Comparison of ENCODE assay signal across 8 cellular contexts in genomic region chr5:160175438-160176218, GRCh38. TPM values are rescaled to one million over a fixed set of nuclear protein-coding genes. Genes with fewer than 3 reads are reported as not detected.
DNase-seq lines count a peak whose midpoint lies in the region; ATAC-seq and TF ChIP-seq lines count a peak whose summit lies in the region.

No MANE protein-coding gene starts in this region.

- 9 to 14% methylated on average over 18 of the region's 18 CpGs for WGBS in aorta, 2 donors

- no peaks in the 10 kb centered on the region for H3K9me3 ChIP-seq in aorta (ENCODE audit: control insufficient read depth, low read length)

- no peaks in the 10 kb centered on the region for H3K36me3 ChIP-seq in aorta (ENCODE audit: control insufficient read depth in 1 of 2, insufficient read depth in 2 of 2, low read length in 1 of 2)

- TF ChIP-seq CTCF in natural killer cell (IDR thresholded peaks at IDR 0.05) (no peak), mesothelial cell of epicardium (IDR thresholded peaks at IDR 0.05; ENCODE audit: unreplicated experiment) (no peak)

- peak; percentile 50 to 52 for ATAC-seq in natural killer cell treated with Interleukin-12 subunit alpha and Interleukin-12 subunit beta and Interleukin-15 and Interleukin-18, amount 100 ng/mL, for 72 hours
- no peak for ATAC-seq in natural killer cell
- peak; percentile 75 for ATAC-seq in aorta (ENCODE audit: low FRiP score)

- no peak overlapping the region for H3K4me3 ChIP-seq in aorta (ENCODE audit: low read length in 2 of 2)

- H3K9me3 Mint-ChIP-seq in natural killer cell treated with Interleukin-12 subunit alpha and Interleukin-12 subunit beta and Interleukin-15 and Interleukin-18, amount 100 ng/mL, for 72 hours, result no peaks in the 10 kb centered on the region
- H3K9me3 Mint-ChIP-seq in natural killer cell (no peaks in the 10 kb centered on the region), mesothelial cell of epicardium (no peaks in the 10 kb centered on the region)
- no peaks in the 10 kb centered on the region for H3K9me3 Mint-ChIP-seq in activated T-cell treated with anti-CD3 and anti-CD28 coated beads, Interleukin-2, amount 50 U/mL, for 24 hours

- H3K27ac Mint-ChIP-seq in natural killer cell treated with Interleukin-12 subunit alpha and Interleukin-12 subunit beta and Interleukin-15 and Interleukin-18, amount 100 ng/mL, for 72 hours, result no peak overlapping the region
- no peak overlapping the region for H3K27ac Mint-ChIP-seq in natural killer cell
- H3K27ac Mint-ChIP-seq in mesothelial cell of epicardium, result peak overlapping the region; percentile 36
- H3K27ac Mint-ChIP-seq in activated T-cell treated with anti-CD3 and anti-CD28 coated beads, Interleukin-2, amount 50 U/mL, for 24 hours, result no peak overlapping the region

- H3K4me1 Mint-ChIP-seq in natural killer cell treated with Interleukin-12 subunit alpha and Interleukin-12 subunit beta and Interleukin-15 and Interleukin-18, amount 100 ng/mL, for 72 hours (ENCODE audit: low read depth in 2 of 2), result no peaks in the 10 kb centered on the region
- H3K4me1 Mint-ChIP-seq in natural killer cell, result no peaks in the 10 kb centered on the region
- peaks cover 29% of the 10 kb centered on the region for H3K4me1 Mint-ChIP-seq in mesothelial cell of epicardium
- no peaks in the 10 kb centered on the region for H3K4me1 Mint-ChIP-seq in activated T-cell treated with anti-CD3 and anti-CD28 coated beads, Interleukin-2, amount 50 U/mL, for 24 hours (ENCODE audit: low read depth)

- no peaks in the 10 kb centered on the region for H3K36me3 Mint-ChIP-seq in natural killer cell treated with Interleukin-12 subunit alpha and Interleukin-12 subunit beta and Interleukin-15 and Interleukin-18, amount 100 ng/mL, for 72 hours
- no peaks in the 10 kb centered on the region for H3K36me3 Mint-ChIP-seq in natural killer cell
- H3K36me3 Mint-ChIP-seq in mesothelial cell of epicardium, result no peaks in the 10 kb centered on the region
- no peaks in the 10 kb centered on the region for H3K36me3 Mint-ChIP-seq in activated T-cell treated with anti-CD3 and anti-CD28 coated beads, Interleukin-2, amount 50 U/mL, for 24 hours (ENCODE audit: low read depth)

- peaks cover 0 to 8% of the 10 kb centered on the region in 2 donors for H3K27me3 Mint-ChIP-seq in natural killer cell treated with Interleukin-12 subunit alpha and Interleukin-12 subunit beta and Interleukin-15 and Interleukin-18, amount 100 ng/mL, for 72 hours
- H3K27me3 Mint-ChIP-seq in natural killer cell (ENCODE audit: low read depth in 2 of 2), result no peaks in the 10 kb centered on the region
- H3K27me3 Mint-ChIP-seq in mesothelial cell of epicardium (ENCODE audit: low read depth), result no peaks in the 10 kb centered on the region
- no peaks in the 10 kb centered on the region for H3K27me3 Mint-ChIP-seq in activated T-cell treated with anti-CD3 and anti-CD28 coated beads, Interleukin-2, amount 50 U/mL, for 24 hours

- no peak for DNase-seq in natural killer cell treated with Interleukin-12 subunit alpha and Interleukin-12 subunit beta and Interleukin-15 and Interleukin-18, amount 100 ng/mL, for 72 hours (ENCODE audit: low spot score)
- DNase-seq in natural killer cell (no peak), caudate nucleus (lab: John Stamatoyannopoulos, UW) (peak; percentile 19 to 92 (median 77)), mesothelial cell of epicardium (ENCODE audit: low spot score in 2 of 2, unreplicated experiment in 2 of 2) (peak in 1 of 2 experiments; percentile 79), aorta (peak; percentile 69 to 87), iPS-NIHi11 (ENCODE audit: low spot score) (no peak), GF-D8 (lab: John Stamatoyannopoulos, UW) (no peak)
- no peak for DNase-seq in activated T-cell treated with anti-CD3 and anti-CD28 coated beads, Interleukin-2, amount 50 U/mL, for 24 hours

- intact Hi-C loops in natural killer cell (cut with micrococcal nuclease), result no loop called here
- intact Hi-C loops in aorta (cut with DNase I), result no loop called here

- H3K27ac ChIP-seq in caudate nucleus (ENCODE audit: low read depth, low read length), result peak overlapping the region; percentile 92
- peak overlapping the region in 1 of 2 donors; percentile 28 for H3K27ac ChIP-seq in aorta (ENCODE audit: low read depth in 1 of 2, low read length in 2 of 2)

- H3K4me3 Mint-ChIP-seq in natural killer cell treated with Interleukin-12 subunit alpha and Interleukin-12 subunit beta and Interleukin-15 and Interleukin-18, amount 100 ng/mL, for 72 hours, result no peak overlapping the region
- H3K4me3 Mint-ChIP-seq in natural killer cell (no peak overlapping the region), mesothelial cell of epicardium (no peak overlapping the region)
- no peak overlapping the region for H3K4me3 Mint-ChIP-seq in activated T-cell treated with anti-CD3 and anti-CD28 coated beads, Interleukin-2, amount 50 U/mL, for 24 hours

- no peaks in the 10 kb centered on the region for H3K4me1 ChIP-seq in aorta (ENCODE audit: control insufficient read depth in 1 of 2, insufficient read depth in 2 of 2, low read length in 2 of 2)

- H3K27me3 ChIP-seq in aorta (ENCODE audit: control insufficient read depth in 1 of 2, insufficient read depth in 2 of 2, low read length in 1 of 2), result no peaks in the 10 kb centered on the region

RNA-seq across cellular contexts. Expression of gene FABP6, which starts 53.7 kb away (rescaled TPM):
- total RNA-seq in natural killer cell treated with Interleukin-12 subunit alpha and Interleukin-12 subunit beta and Interleukin-15 and Interleukin-18, amount 100 ng/mL, for 72 hours, result not detected
- total RNA-seq in natural killer cell (not detected), mesothelial cell of epicardium (not detected in 3 replicates), aorta (not detected)
- polyA plus RNA-seq in aorta, result not detected

RNA-seq across cellular contexts. Expression of gene PWWP2A, which starts 56.4 kb away (rescaled TPM):
- total RNA-seq in natural killer cell treated with Interleukin-12 subunit alpha and Interleukin-12 subunit beta and Interleukin-15 and Interleukin-18, amount 100 ng/mL, for 72 hours, result 10 to 100 TPM; 22.8 to 30.6 TPM
- total RNA-seq in natural killer cell (10 to 100 TPM; 24.9 to 37.6 (median 30.2) TPM), mesothelial cell of epicardium (29.5 to 32.5 TPM (median 30.9 TPM) in 3 replicates), aorta (10 to 100 TPM; 25.9 to 29.4 TPM)
- 1 to 10 TPM; 4.3 to 6.8 TPM for polyA plus RNA-seq in aorta

Comparison
In these comparisons a context has a peak if more than half of its experiments do, and no peak if none do; other contexts are left out.
1. ATAC-seq: peak in natural killer cell treated with Interleukin-12 subunit alpha and Interleukin-12 subunit beta and Interleukin-15 and Interleukin-18, amount 100 ng/mL, for 72 hours (2 of 2) and aorta (single experiment); none in natural killer cell (0 of 3).
2. DNase-seq: peak in caudate nucleus (61 of 61) and aorta (2 of 2); none in natural killer cell treated with Interleukin-12 subunit alpha and Interleukin-12 subunit beta and Interleukin-15 and Interleukin-18, amount 100 ng/mL, for 72 hours (single experiment), natural killer cell (single experiment), iPS-NIHi11 (single experiment), activated T-cell treated with anti-CD3 and anti-CD28 coated beads, Interleukin-2, amount 50 U/mL, for 24 hours (single experiment) and GF-D8 (single experiment).